11 cellular contexts compared by ENCODE assay signal in the genomic region with DNA sequence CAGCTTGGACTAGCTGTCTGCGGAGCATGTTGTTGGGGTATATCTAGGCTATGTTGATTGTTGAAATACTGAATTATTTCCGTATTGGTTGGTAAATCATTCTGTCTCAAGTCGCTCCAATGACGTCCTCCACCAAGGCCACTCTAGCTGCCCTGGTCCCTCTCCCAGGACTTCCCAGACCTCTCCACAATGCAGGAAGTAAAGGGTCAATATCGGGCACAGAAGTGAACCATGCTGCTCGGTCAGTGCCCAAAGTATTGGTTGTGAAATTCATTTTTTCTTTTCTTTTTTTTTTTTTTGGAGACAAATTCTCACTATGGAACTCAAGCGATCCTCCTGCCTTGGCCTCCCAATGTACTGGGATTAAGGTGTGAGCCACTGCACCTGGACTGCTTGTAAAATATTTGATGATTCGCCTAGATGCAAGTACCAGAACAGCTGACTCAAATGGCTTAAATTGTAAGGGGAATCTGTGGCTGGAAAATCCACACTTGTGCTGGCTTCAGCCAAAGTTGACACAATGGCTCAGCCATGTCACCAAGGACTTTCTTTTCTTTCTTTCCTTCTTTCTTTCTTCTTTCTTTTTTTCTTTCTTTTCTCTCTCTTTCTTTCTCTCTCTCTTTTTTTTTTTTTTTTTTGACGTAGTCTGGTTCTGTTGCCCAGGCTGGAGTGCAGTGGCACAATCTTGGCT. TPM values are rescaled to one million over a fixed set of nuclear protein-coding genes. Genes with fewer than 3 reads are reported as not detected.
DNase-seq lines count a peak whose midpoint lies in the region; ATAC-seq, FAIRE-seq and TF ChIP-seq lines count a peak whose summit lies in the region.
"Had no signal": no experiment of that assay in that cellular context is flagged by ENCODE, and none has a peak within 500 bp of the region (broad histone marks: within the 10 kb centered on the region; RNA-seq: fewer than 3 reads in every experiment).

No MANE protein-coding gene starts in this region.

- no peaks in the 10 kb centered on the region for H3K4me1 ChIP-seq in mucosa of descending colon (ENCODE audit: low read depth)

- H3K4me3 Mint-ChIP-seq in type B pancreatic cell = no peak overlapping the region
- H3K4me3 Mint-ChIP-seq: activated CD4-positive, alpha-beta memory T cell treated with anti-CD3 and anti-CD28 coated beads for 36 hours had no signal

- H3K27me3 Mint-ChIP-seq in type B pancreatic cell = no peaks in the 10 kb centered on the region

- DNase-seq in NCI-H2029 (lab: John Stamatoyannopoulos, UW) (peak; percentile 47), NCI-H2029 treated with DMSO at 0.1 percent for 48 hours (lab: John Stamatoyannopoulos, UW) (no peak), bronchial epithelial cell (ENCODE audit: low read depth) (peak; percentile 62), mucosa of descending colon (no peak), type B pancreatic cell (ENCODE audit: extremely low spot score, unreplicated experiment) (no peak)
- no peak for DNase-seq in effector CD4-positive, alpha-beta T cell
- DNase-seq in stimulated activated CD4-positive, alpha-beta T cell treated with anti-CD3 and anti-CD28 coated beads, Interleukin-15, amount 100 ng/mL, for 24 hours = no peak
- DNase-seq: activated CD4-positive, alpha-beta memory T cell treated with anti-CD3 and anti-CD28 coated beads for 36 hours; occipital lobe had no signal

- H3K9me3 Mint-ChIP-seq in type B pancreatic cell = peaks cover 4% of the 10 kb centered on the region
- H3K9me3 Mint-ChIP-seq: activated CD4-positive, alpha-beta memory T cell treated with anti-CD3 and anti-CD28 coated beads for 36 hours had no signal

- H3K9me3 ChIP-seq in mucosa of descending colon = no peaks in the 10 kb centered on the region

- H3K27me3 ChIP-seq in bronchial epithelial cell (ENCODE audit: control insufficient read depth, insufficient read depth, low read length) = no peaks in the 10 kb centered on the region

- no peaks in the 10 kb centered on the region for H3K36me3 Mint-ChIP-seq in type B pancreatic cell
- H3K36me3 Mint-ChIP-seq: activated CD4-positive, alpha-beta memory T cell treated with anti-CD3 and anti-CD28 coated beads for 36 hours had no signal

- TF ChIP-seq CTCF in bronchial epithelial cell (IDR thresholded peaks at IDR 0.05; ENCODE audit: insufficient read depth, low read length, severe bottlenecking) (no peak), mucosa of descending colon (IDR thresholded peaks at IDR 0.05) (no peak), type B pancreatic cell (conservative IDR thresholded peaks at IDR 0.05) (no peak)

- intact Hi-C loops in mucosa of descending colon (cut with DNase I, micrococcal nuclease) = no loop called here

- FAIRE-seq in bronchial epithelial cell (lab: Jason Lieb, UNC) = no peak
- FAIRE-seq: A204.1 had no signal

- H3K36me3 ChIP-seq in bronchial epithelial cell (ENCODE audit: control insufficient read depth, insufficient read depth, low read length) (no peaks in the 10 kb centered on the region), mucosa of descending colon (ENCODE audit: low read depth) (no peaks in the 10 kb centered on the region)

- ATAC-seq in mucosa of descending colon (peak; percentile 30), HG03025 (IDR thresholded peaks at IDR 0.05; ENCODE audit: low FRiP score, unreplicated experiment) (no peak)

- peaks cover 23% of the 10 kb centered on the region for H3K4me1 Mint-ChIP-seq in type B pancreatic cell (ENCODE audit: unreplicated experiment)

- H3K4me3 ChIP-seq in bronchial epithelial cell (ENCODE audit: low read depth, low read length) = no peak overlapping the region
- no peak overlapping the region for H3K4me3 ChIP-seq in mucosa of descending colon

- H3K27ac Mint-ChIP-seq in type B pancreatic cell = peak overlapping the region; percentile 74
- H3K27ac Mint-ChIP-seq: activated CD4-positive, alpha-beta memory T cell treated with anti-CD3 and anti-CD28 coated beads for 36 hours had no signal

RNA-seq across cellular contexts. Expression of a gene that starts 43.7 kb away (rescaled TPM):
- total RNA-seq in bronchial epithelial cell = 8.4 and 12.9 TPM in 2 replicates
- total RNA-seq in mucosa of descending colon = 10 to 100 TPM; 10.2 to 39.7 (median 16.9) TPM
- total RNA-seq in type B pancreatic cell (ENCODE audit: low replicate concordance) = 16.2 and 28.9 TPM in 2 replicates

RNA-seq across cellular contexts. Expression of a gene that starts 45.5 kb away (rescaled TPM):
- total RNA-seq in bronchial epithelial cell (20.7 and 21.6 TPM in 2 replicates), mucosa of descending colon (100 to 1,000 TPM; 141 to 244 (median 160) TPM), type B pancreatic cell (ENCODE audit: low replicate concordance) (31.8 and 145 TPM in 2 replicates)

Comparison
In these comparisons a context has a peak if more than half of its experiments do, and no peak if none do; other contexts are left out.
1. DNase-seq: peak in NCI-H2029 (single experiment) and bronchial epithelial cell (single experiment); none in NCI-H2029 treated with DMSO at 0.1 percent for 48 hours (single experiment), mucosa of descending colon (0 of 3), type B pancreatic cell (single experiment), effector CD4-positive, alpha-beta T cell (single experiment) and stimulated activated CD4-positive, alpha-beta T cell treated with anti-CD3 and anti-CD28 coated beads, Interleukin-15, amount 100 ng/mL, for 24 hours (single experiment).